ENCODE assay signal across 1 cellular context in the genomic region with DNA sequence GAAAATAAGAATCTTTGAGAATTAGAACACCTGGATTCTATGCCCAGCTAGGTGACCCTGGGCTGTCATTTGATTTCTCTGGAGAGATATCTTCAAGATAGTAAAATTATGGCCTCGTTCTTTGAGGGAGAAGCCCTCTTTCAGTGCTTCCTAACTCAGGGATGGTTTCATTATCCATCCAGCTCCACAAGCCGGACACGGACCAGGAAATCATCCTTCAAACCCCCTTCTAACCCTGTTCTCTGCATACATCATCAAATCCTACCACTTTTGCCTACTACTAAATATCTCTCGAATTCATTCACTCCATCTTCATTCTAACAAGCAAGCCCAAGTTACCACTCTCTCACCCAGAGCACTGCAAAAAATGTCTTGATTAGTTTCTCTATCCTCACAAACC.
TF ChIP-seq lines count a peak whose summit lies in the region.

No MANE protein-coding gene starts in this region.

TF ChIP-seq in H1, 55 proteins besides CTCF, POLR2A, EP300 and RAD21:
- TF ChIP-seq EGR1 (IDR thresholded peaks at IDR 0.05; ENCODE audit: borderline replicate concordance, low read depth, low read length) = no peak
- TF ChIP-seq RBBP5 (IDR thresholded peaks at IDR 0.05; ENCODE audit: borderline replicate concordance, low read depth, low read length) = no peak
- TF ChIP-seq SIX5 (IDR thresholded peaks at IDR 0.05; ENCODE audit: low read depth, low read length) = no peak
- no peak for TF ChIP-seq SIN3A (conservative IDR thresholded peaks at IDR 0.05 in 1 of 2, IDR thresholded peaks at IDR 0.05 in 1 of 2; ENCODE audit: low read depth in 1 of 2, low read length in 2 of 2)
- TF ChIP-seq SP1 (IDR thresholded peaks at IDR 0.05; ENCODE audit: low read depth, low read length) = no peak
- no peak for TF ChIP-seq YY1 (IDR thresholded peaks at IDR 0.05; ENCODE audit: low read depth, low read length)
- no peak for TF ChIP-seq CBX5 (IDR thresholded peaks at IDR 0.05; ENCODE audit: low read depth, low read length)
- TF ChIP-seq SUZ12 (IDR thresholded peaks at IDR 0.05; ENCODE audit: low read length) = no peak
- TF ChIP-seq RFX5 (IDR thresholded peaks at IDR 0.05; ENCODE audit: borderline replicate concordance, low read depth, low read length) = no peak
- TF ChIP-seq SP4 (IDR thresholded peaks at IDR 0.05; ENCODE audit: low read length) = no peak
- TF ChIP-seq SP2 (IDR thresholded peaks at IDR 0.05; ENCODE audit: low read length) = no peak
- TF ChIP-seq SIRT6 (IDR thresholded peaks at IDR 0.05; ENCODE audit: low read length) = no peak
- no peak for TF ChIP-seq RXRA (IDR thresholded peaks at IDR 0.05; ENCODE audit: insufficient read depth, low read depth, low read length)
- TF ChIP-seq, protein P1, sequence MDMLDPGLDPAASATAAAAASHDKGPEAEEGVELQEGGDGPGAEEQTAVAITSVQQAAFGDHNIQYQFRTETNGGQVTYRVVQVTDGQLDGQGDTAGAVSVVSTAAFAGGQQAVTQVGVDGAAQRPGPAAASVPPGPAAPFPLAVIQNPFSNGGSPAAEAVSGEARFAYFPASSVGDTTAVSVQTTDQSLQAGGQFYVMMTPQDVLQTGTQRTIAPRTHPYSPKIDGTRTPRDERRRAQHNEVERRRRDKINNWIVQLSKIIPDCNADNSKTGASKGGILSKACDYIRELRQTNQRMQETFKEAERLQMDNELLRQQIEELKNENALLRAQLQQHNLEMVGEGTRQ (IDR thresholded peaks at IDR 0.05; ENCODE audit: low read length) = no peak
TF ChIP-seq in H1: peak in this region for 0.
